24 cellular contexts compared by ENCODE assay signal in genomic region chr1:208921259-208921658, GRCh38.
"Had no signal": no experiment of that assay in that cellular context is flagged by ENCODE, and none has a peak within 500 bp of the region (broad histone marks: within the 10 kb centered on the region; RNA-seq: fewer than 3 reads in every experiment).

No MANE protein-coding gene starts in this region.

- H3K36me3 ChIP-seq: esophagus squamous epithelium, lower lobe of right lung, neutrophil, prostate gland, right atrium auricular region, stomach, thyroid gland, vagina had no signal

- H3K27ac ChIP-seq: coronary artery, esophagus squamous epithelium, lower lobe of right lung, neutrophil, prostate gland, right atrium auricular region, stomach, thyroid gland, vagina had no signal

- H3K27me3 ChIP-seq: esophagus squamous epithelium, neutrophil, right atrium auricular region, stomach, thyroid gland, vagina had no signal

- H3K9me3 ChIP-seq: esophagus squamous epithelium, lower lobe of right lung, mucosa of descending colon, neutrophil, prostate gland, right atrium auricular region, stomach, thyroid gland, vagina had no signal

- DNase-seq: dermis blood vessel endothelial cell; effector memory CD4-positive, alpha-beta T cell; esophagus squamous epithelium; hypothalamus; immature natural killer cell; islet precursor cell; left ventricle myocardium superior; lower lobe of right lung; mucosa of descending colon; naive B cell; stimulated activated CD4-positive, alpha-beta T cell treated with anti-CD3 and anti-CD28 coated beads, Interleukin-2, amount 100 ng/mL, for 24 hours; stimulated activated CD4-positive, alpha-beta T cell treated with anti-CD3 and anti-CD28 coated beads, Interleukin-4, amount 100 ng/mL, for 24 hours; stimulated activated naive CD4-positive, alpha-beta T cell treated with Interleukin-2 at 50 U/mL for 16 hours; stomach; thyroid gland; trophoblast cell had no signal

- ATAC-seq: left ventricle myocardium superior; lower lobe of right lung; mucosa of descending colon; natural killer cell treated with Interleukin-12 subunit alpha and Interleukin-12 subunit beta and Interleukin-15 and Interleukin-18, amount 100 ng/mL, for 72 hours; sciatic nerve; stimulated activated effector memory CD8-positive, alpha-beta T cell treated with anti-CD3 and anti-CD28 coated beads, Interleukin-12 subunit alpha, Interleukin-12 subunit beta, amount 100 ng/mL, for 72 hours had no signal

- H3K4me1 ChIP-seq: lower lobe of right lung, prostate gland, stomach, thyroid gland, vagina had no signal

- H3K4me3 ChIP-seq: coronary artery, esophagus squamous epithelium, lower lobe of right lung, mucosa of descending colon, prostate gland, right atrium auricular region, stomach, thyroid gland, vagina had no signal
